In the genomic region with DNA sequence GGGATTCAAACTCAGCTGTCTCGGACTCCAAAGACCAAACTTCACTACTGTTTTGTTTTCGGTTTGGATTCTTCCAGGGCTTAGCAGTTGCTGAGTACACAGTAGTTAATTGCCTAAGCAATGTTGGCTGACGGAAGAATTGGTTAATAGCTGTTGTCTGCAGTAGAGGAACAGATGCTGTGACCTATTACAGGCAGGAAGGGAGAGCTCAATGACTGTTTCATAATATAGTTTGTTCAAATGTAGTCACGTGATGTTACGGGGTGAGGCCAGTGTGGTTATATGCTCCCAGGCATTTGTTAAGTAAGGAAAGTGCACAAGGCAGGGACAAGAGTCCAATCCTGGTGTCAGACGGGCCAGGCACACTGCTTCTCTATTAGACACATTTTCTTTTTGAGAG, we compare ENCODE assay signal across 23 cellular contexts.
DNase-seq lines count a peak whose midpoint lies in the region; ATAC-seq and TF ChIP-seq lines count a peak whose summit lies in the region.
"Had no signal": no experiment of that assay in that cellular context is flagged by ENCODE, and none has a peak within 500 bp of the region (broad histone marks: within the 10 kb centered on the region; RNA-seq: fewer than 3 reads in every experiment).

No MANE protein-coding gene starts in this region.

- peak; percentile 18 for DNase-seq in H4 (ENCODE audit: low spot score)
- peak in 2 of 3 experiments; percentile 58 to 88 for DNase-seq in NCI-H1417 (lab: John Stamatoyannopoulos, UW)
- peak; percentile 31 for DNase-seq in SW480 (ENCODE audit: low spot score)
- DNase-seq in lower lobe of right lung, result peak; percentile 46
- DNase-seq in left cardiac atrium, result no peak
- DNase-seq in G401 (ENCODE audit: low spot score), result no peak
- DNase-seq: activated B cell treated with CpG ODN at 0.5 μM for 24 hours; amygdala; C1 segment of cervical spinal cord; cerebellar nuclear complex; DMS79; effector memory CD8-positive, alpha-beta T cell; HFFc6; left ventricle myocardium inferior; naive B cell; NK-92 treated with Interleukin-12 subunit alpha and Interleukin-12 subunit beta, amount 100 ng/mL, for 24 hours; stimulated activated CD4-positive, alpha-beta T cell treated with anti-CD3 and anti-CD28 coated beads, Interleukin-12 subunit alpha, Interleukin-12 subunit beta, amount 100 ng/mL, for 4 hours; stimulated activated naive CD4-positive, alpha-beta T cell; T-helper 1 cell had no signal

- H3K9me3 ChIP-seq in lower lobe of right lung, result no peaks in the 10 kb centered on the region
- H3K9me3 ChIP-seq: prostate gland, upper lobe of left lung had no signal

- peak; percentile 68 to 92 for ATAC-seq in lower lobe of right lung
- no peak for ATAC-seq in left cardiac atrium
- no peak for ATAC-seq in GM18517 (IDR thresholded peaks at IDR 0.05; ENCODE audit: unreplicated experiment)
- no peak for ATAC-seq in HG02938 (IDR thresholded peaks at IDR 0.05; ENCODE audit: unreplicated experiment)
- ATAC-seq: effector memory CD8-positive, alpha-beta T cell had no signal

- TF ChIP-seq CTCF in lower lobe of right lung (IDR thresholded peaks at IDR 0.05), result no peak

- H3K4me3 ChIP-seq in lower lobe of right lung, result no peak overlapping the region
- H3K4me3 ChIP-seq: left ventricle myocardium inferior, prostate gland, upper lobe of left lung had no signal

- no peaks in the 10 kb centered on the region for H3K4me1 ChIP-seq in lower lobe of right lung
- H3K4me1 ChIP-seq: left ventricle myocardium inferior, prostate gland, upper lobe of left lung had no signal

- intact Hi-C loops in lower lobe of right lung (cut with DNase I), result no loop called here
- intact Hi-C loops in left cardiac atrium (cut with DNase I), result no loop called here

- H3K27ac ChIP-seq in lower lobe of right lung, result no peak overlapping the region
- H3K27ac ChIP-seq: left ventricle myocardium inferior, prostate gland, upper lobe of left lung had no signal

- in situ Hi-C loops in G401 (cut with HindIII; ENCODE audit: low sequenced_read_pairs), result no loop called here

- H3K27me3 ChIP-seq in lower lobe of right lung (ENCODE audit: low read depth), result no peaks in the 10 kb centered on the region
- H3K27me3 ChIP-seq: upper lobe of left lung had no signal

- no peaks in the 10 kb centered on the region for H3K36me3 ChIP-seq in lower lobe of right lung
- H3K36me3 ChIP-seq: left ventricle myocardium inferior, prostate gland, upper lobe of left lung had no signal

Comparison
In these comparisons a context has a peak if more than half of its experiments do, and no peak if none do; other contexts are left out.
1. DNase-seq: peak in H4 (single experiment), NCI-H1417 (2 of 3), SW480 (single experiment) and lower lobe of right lung (single experiment); none in left cardiac atrium (single experiment) and G401 (single experiment).
2. ATAC-seq: peak in lower lobe of right lung (2 of 2); none in left cardiac atrium (0 of 2), GM18517 (single experiment) and HG02938 (single experiment).